Comparison of ENCODE assay signal across 8 cellular contexts in genomic region chr3:39707314-39707909, GRCh38.
DNase-seq lines count a peak whose midpoint lies in the region; ATAC-seq, FAIRE-seq and TF ChIP-seq lines count a peak whose summit lies in the region.

No MANE protein-coding gene starts in this region.

- no peak overlapping the region for H3K9ac ChIP-seq in kidney (ENCODE audit: low read length in 2 of 2)

- H3K9me3 Mint-ChIP-seq in activated CD4-positive, alpha-beta T cell treated with anti-CD3 and anti-CD28 coated beads, Interleukin-2, amount 10 ng/mL, durations not matched to agents 7 days and 5 days, result no peaks in the 10 kb centered on the region
- H3K9me3 Mint-ChIP-seq in activated CD4-positive, alpha-beta T cell treated with anti-CD3 and anti-CD28 coated beads for 36 hours (ENCODE audit: low read depth), result no peaks in the 10 kb centered on the region
- H3K9me3 Mint-ChIP-seq in activated B cell treated with CpG ODN at 0.5 μM for 24 hours, result no peaks in the 10 kb centered on the region

- POLR2A ChIA-PET in activated CD4-positive, alpha-beta T cell treated with anti-CD3 and anti-CD28 coated beads, Interleukin-2, amount 10 ng/mL, durations not matched to agents 7 days and 5 days (lab: Charles Lee), result no interaction called here
- POLR2A ChIA-PET in activated CD4-positive, alpha-beta T cell treated with anti-CD3 and anti-CD28 coated beads for 36 hours (lab: Charles Lee), result no interaction called here
- POLR2A ChIA-PET in activated B cell treated with CpG ODN at 0.5 μM for 24 hours (lab: Charles Lee), result no interaction called here

- H3K36me3 Mint-ChIP-seq in activated CD4-positive, alpha-beta T cell treated with anti-CD3 and anti-CD28 coated beads, Interleukin-2, amount 10 ng/mL, durations not matched to agents 7 days and 5 days (ENCODE audit: low read depth), result no peaks in the 10 kb centered on the region
- H3K36me3 Mint-ChIP-seq in activated CD4-positive, alpha-beta T cell treated with anti-CD3 and anti-CD28 coated beads for 36 hours (ENCODE audit: low read depth), result no peaks in the 10 kb centered on the region
- no peaks in the 10 kb centered on the region for H3K36me3 Mint-ChIP-seq in activated B cell treated with CpG ODN at 0.5 μM for 24 hours (ENCODE audit: low read depth)

- no peaks in the 10 kb centered on the region for H3K9me3 ChIP-seq in kidney (ENCODE audit: control insufficient read depth in 1 of 2, low read length in 2 of 2)

- intact Hi-C loops in activated CD4-positive, alpha-beta T cell treated with anti-CD3 and anti-CD28 coated beads for 36 hours (cut with DNase I, micrococcal nuclease), result loop anchor here (1.0 to 5.0 kb wide), 4 partner anchors 283 to 609 kb away; no protein-coding TSS in a partner anchor
- intact Hi-C loops in activated B cell treated with CpG ODN at 0.5 μM for 24 hours (cut with micrococcal nuclease), result loop anchor here (1.0 to 2.0 kb wide), 2 partner anchors 283 to 472 kb away; no protein-coding TSS in a partner anchor
- intact Hi-C loops in kidney (cut with DNase I), result loop anchor here (10.0 kb wide), 1 partner anchor 467 kb away; no protein-coding TSS in a partner anchor

- H3K36me3 ChIP-seq in kidney (ENCODE audit: control insufficient read depth in 1 of 2, insufficient read depth in 2 of 2, low read length in 2 of 2), result no peaks in the 10 kb centered on the region

- no peak overlapping the region for H3K4me3 ChIP-seq in kidney (ENCODE audit: low read length in 2 of 2)

- H3K4me3 Mint-ChIP-seq in activated CD4-positive, alpha-beta T cell treated with anti-CD3 and anti-CD28 coated beads, Interleukin-2, amount 10 ng/mL, durations not matched to agents 7 days and 5 days, result no peak overlapping the region
- H3K4me3 Mint-ChIP-seq in activated CD4-positive, alpha-beta T cell treated with anti-CD3 and anti-CD28 coated beads for 36 hours, result no peak overlapping the region
- no peak overlapping the region for H3K4me3 Mint-ChIP-seq in activated B cell treated with CpG ODN at 0.5 μM for 24 hours

- no peak overlapping the region for H3K27ac Mint-ChIP-seq in activated CD4-positive, alpha-beta T cell treated with anti-CD3 and anti-CD28 coated beads, Interleukin-2, amount 10 ng/mL, durations not matched to agents 7 days and 5 days
- no peak overlapping the region for H3K27ac Mint-ChIP-seq in activated CD4-positive, alpha-beta T cell treated with anti-CD3 and anti-CD28 coated beads for 36 hours
- H3K27ac Mint-ChIP-seq in activated B cell treated with CpG ODN at 0.5 μM for 24 hours, result no peak overlapping the region

- H3K27ac ChIP-seq in kidney (ENCODE audit: low read depth in 2 of 2, low read length in 2 of 2), result no peak overlapping the region

- ATAC-seq in activated CD4-positive, alpha-beta T cell treated with anti-CD3 and anti-CD28 coated beads for 36 hours, result no peak
- ATAC-seq in HG03175 (IDR thresholded peaks at IDR 0.05; ENCODE audit: unreplicated experiment) (peak; percentile 76), activated B cell treated with CpG ODN at 0.5 μM for 24 hours (ENCODE audit: low read depth) (no peak), GM18498 (IDR thresholded peaks at IDR 0.05; ENCODE audit: unreplicated experiment) (no peak)

- H3K4me1 ChIP-seq in kidney (ENCODE audit: control insufficient read depth in 1 of 2, insufficient read depth in 1 of 2, low read depth in 1 of 2, low read length in 2 of 2), result no peaks in the 10 kb centered on the region

- TF ChIP-seq CTCF in activated B cell treated with CpG ODN at 0.5 μM for 24 hours (IDR thresholded peaks at IDR 0.05) (peak; percentile 33), kidney (IDR thresholded peaks at IDR 0.05; ENCODE audit: borderline replicate concordance, extremely low read depth, insufficient read depth) (peak; percentile 47)

- DNase-seq in activated CD4-positive, alpha-beta T cell treated with anti-CD3 and anti-CD28 coated beads, Interleukin-2, amount 10 ng/mL, durations not matched to agents 7 days and 5 days, result peak; percentile 14
- no peak for DNase-seq in activated CD4-positive, alpha-beta T cell treated with anti-CD3 and anti-CD28 coated beads for 36 hours
- DNase-seq in activated B cell treated with CpG ODN at 0.5 μM for 24 hours (no peak), kidney (no peak), T-helper 9 cell (no peak)
- no peak for DNase-seq in activated effector memory CD4-positive, alpha-beta T cell treated with Interleukin-2 at 50 U/mL for 16 hours

- H3K27me3 Mint-ChIP-seq in activated CD4-positive, alpha-beta T cell treated with anti-CD3 and anti-CD28 coated beads, Interleukin-2, amount 10 ng/mL, durations not matched to agents 7 days and 5 days, result peaks cover 8% of the 10 kb centered on the region
- H3K27me3 Mint-ChIP-seq in activated CD4-positive, alpha-beta T cell treated with anti-CD3 and anti-CD28 coated beads for 36 hours, result peaks cover 3% of the 10 kb centered on the region
- peaks cover 4% of the 10 kb centered on the region for H3K27me3 Mint-ChIP-seq in activated B cell treated with CpG ODN at 0.5 μM for 24 hours

- CTCF ChIA-PET in activated CD4-positive, alpha-beta T cell treated with anti-CD3 and anti-CD28 coated beads, Interleukin-2, amount 10 ng/mL, durations not matched to agents 7 days and 5 days (lab: Charles Lee), result no interaction called here
- CTCF ChIA-PET in activated CD4-positive, alpha-beta T cell treated with anti-CD3 and anti-CD28 coated beads for 36 hours (lab: Charles Lee), result interaction anchor here (0.7 kb wide), 1 partner anchor 350 kb away, joined by 3 read pairs; no protein-coding TSS in a partner anchor
- CTCF ChIA-PET in activated B cell treated with CpG ODN at 0.5 μM for 24 hours (lab: Charles Lee), result no interaction called here

- H3K4me1 Mint-ChIP-seq in activated CD4-positive, alpha-beta T cell treated with anti-CD3 and anti-CD28 coated beads, Interleukin-2, amount 10 ng/mL, durations not matched to agents 7 days and 5 days, result no peaks in the 10 kb centered on the region
- H3K4me1 Mint-ChIP-seq in activated CD4-positive, alpha-beta T cell treated with anti-CD3 and anti-CD28 coated beads for 36 hours, result no peaks in the 10 kb centered on the region
- H3K4me1 Mint-ChIP-seq in activated B cell treated with CpG ODN at 0.5 μM for 24 hours, result no peaks in the 10 kb centered on the region

- peak; percentile 46 for FAIRE-seq in kidney (lab: Jason Lieb, UNC)
